ENCODE assay signal across 10 cellular contexts in genomic region chr1:8047112-8047511, GRCh38. TPM values are rescaled to one million over a fixed set of nuclear protein-coding genes. Genes with fewer than 3 reads are reported as not detected.
DNase-seq lines count a peak whose midpoint lies in the region; ATAC-seq and TF ChIP-seq lines count a peak whose summit lies in the region.
"Had no signal": no experiment of that assay in that cellular context is flagged by ENCODE, and none has a peak within 500 bp of the region (broad histone marks: within the 10 kb centered on the region; RNA-seq: fewer than 3 reads in every experiment).

No MANE protein-coding gene starts in this region.

- no peak overlapping the region for H2AFZ ChIP-seq in SK-N-SH (ENCODE audit: low read depth)

- DNase-seq in EL (peak; percentile 49), SK-N-SH (no peak), foreskin keratinocyte (no peak), sigmoid colon (no peak), NCI-H2227 treated with DMSO at 0.1 percent for 48 hours (lab: John Stamatoyannopoulos, UW) (no peak), NCI-H2227 (lab: John Stamatoyannopoulos, UW; ENCODE audit: unreplicated experiment) (no peak)
- DNase-seq: activated CD4-positive, alpha-beta T cell treated with anti-CD3 and anti-CD28 coated beads, Interleukin-2, amount 10 ng/mL, durations not matched to agents 7 days and 5 days had no signal

- CTCF ChIA-PET in SK-N-SH (lab: Yijun Ruan, JAX): interaction anchor here (0.9 kb wide), 1 partner anchor 267 kb away, joined by 3 read pairs; no protein-coding TSS in a partner anchor

- H3K9ac ChIP-seq in SK-N-SH: peak overlapping the region; percentile 61; the same call in 1 of the 2 replicates

- H3K27ac ChIP-seq in SK-N-SH (ENCODE audit: low read depth in 2 of 2, low read length in 1 of 2): peak overlapping the region; percentile 77 to 94
- H3K27ac ChIP-seq in foreskin keratinocyte: peak overlapping the region; percentile 65
- peak overlapping the region; percentile 55 to 67 (median 62) for H3K27ac ChIP-seq in sigmoid colon

- no peaks in the 10 kb centered on the region for H4K20me1 ChIP-seq in SK-N-SH (ENCODE audit: insufficient read depth)

- ATAC-seq in foreskin keratinocyte: no peak
- ATAC-seq in GM18873 (IDR thresholded peaks at IDR 0.05; ENCODE audit: low FRiP score, unreplicated experiment): no peak
- ATAC-seq in GM21447 (IDR thresholded peaks at IDR 0.05; ENCODE audit: unreplicated experiment): no peak

- H3K4me1 ChIP-seq in SK-N-SH (ENCODE audit: control insufficient read depth in 1 of 2, insufficient read depth in 2 of 2, low read depth in 1 of 2, low read length in 1 of 2): peaks cover 5 to 26% of the 10 kb centered on the region in 2 experiments; a peak in 3 of 4 replicates
- peaks cover 31% of the 10 kb centered on the region for H3K4me1 ChIP-seq in foreskin keratinocyte
- H3K4me1 ChIP-seq in sigmoid colon: peaks cover 0 to 18% (median 12%) of the 10 kb centered on the region in 4 donors

- H3K4me3 ChIP-seq in SK-N-SH (ENCODE audit: low read depth in 2 of 2, low read length in 1 of 2) (no peak overlapping the region), sigmoid colon (no peak overlapping the region)
- H3K4me3 ChIP-seq: adrenal gland had no signal

- H3K36me3 ChIP-seq in SK-N-SH (replicated peaks in 1 of 2; ENCODE audit: control insufficient read depth in 1 of 2, insufficient read depth in 2 of 2, low read length in 1 of 2) (no peaks in the 10 kb centered on the region), sigmoid colon (no peaks in the 10 kb centered on the region)
- H3K36me3 ChIP-seq: adrenal gland had no signal

- TF ChIP-seq CTCF in SK-N-SH (IDR thresholded peaks at IDR 0.05) (no peak), foreskin keratinocyte (conservative IDR thresholded peaks at IDR 0.05) (no peak), sigmoid colon (IDR thresholded peaks at IDR 0.05) (no peak)

- intact Hi-C loops in sigmoid colon (cut with DNase I): no loop called here

- TF ChIP-seq EP300 in SK-N-SH (IDR thresholded peaks at IDR 0.05; ENCODE audit: borderline replicate concordance in 1 of 2, low read depth in 1 of 2, low read length in 1 of 2): no peak
- TF ChIP-seq EP300 in sigmoid colon (IDR thresholded peaks at IDR 0.05): no peak

- H3K27me3 ChIP-seq in SK-N-SH (ENCODE audit: insufficient read depth) (no peaks in the 10 kb centered on the region), foreskin keratinocyte (no peaks in the 10 kb centered on the region), sigmoid colon (no peaks in the 10 kb centered on the region)
- H3K27me3 ChIP-seq: adrenal gland had no signal

- H3F3A ChIP-seq in SK-N-SH (replicated peaks; ENCODE audit: insufficient read depth): peaks cover 37% of the 10 kb centered on the region

- H3K9me3 ChIP-seq in SK-N-SH: peaks cover 2% of the 10 kb centered on the region; the same call in 1 of the 2 replicates
- no peaks in the 10 kb centered on the region for H3K9me3 ChIP-seq in sigmoid colon
- H3K9me3 ChIP-seq: adrenal gland had no signal

- POLR2A ChIA-PET in SK-N-SH (lab: Yijun Ruan, JAX): no interaction called here

- H3K9me2 ChIP-seq in SK-N-SH: no peaks in the 10 kb centered on the region

- peak overlapping the region; percentile 39; the same call in 1 of the 2 replicates for H3K4me2 ChIP-seq in SK-N-SH

- no peaks in the 10 kb centered on the region for H3K79me2 ChIP-seq in SK-N-SH (ENCODE audit: insufficient read depth)

- 57% methylated on average over 3 of the region's 3 CpGs for WGBS in SK-N-SH (ENCODE audit: low lambda C conversion rate)
- WGBS in sigmoid colon, 2 donors: 77% methylated on average over 3 of the region's 3 CpGs

- no peak for TF ChIP-seq POLR2A in sigmoid colon (IDR thresholded peaks at IDR 0.05)

- no peak for TF ChIP-seq RAD21 in SK-N-SH (IDR thresholded peaks at IDR 0.05; ENCODE audit: low read length)

TF ChIP-seq in SK-N-SH, 30 proteins besides CTCF, POLR2A, EP300 and RAD21:
- TF ChIP-seq USF2 (IDR thresholded peaks at IDR 0.05; ENCODE audit: borderline replicate concordance, low read depth, low read length) (no peak), RXRA (IDR thresholded peaks at IDR 0.05; ENCODE audit: borderline replicate concordance, low read depth) (no peak), NRF1 (IDR thresholded peaks at IDR 0.05; ENCODE audit: low read depth, low read length) (no peak), GABPA (IDR thresholded peaks at IDR 0.05; ENCODE audit: low read depth) (no peak), YY1 (IDR thresholded peaks at IDR 0.05; ENCODE audit: low read depth) (no peak)

RNA-seq across cellular contexts. Expression of gene ERRFI1, which starts 21.0 kb away (rescaled TPM):
- polyA plus RNA-seq in SK-N-SH (2012; rRNA removed) (65.6 and 66.9 TPM in 2 replicates), foreskin keratinocyte (39.9 and 53.9 TPM in 2 replicates), sigmoid colon (10 to 100 TPM; 28.4 to 45.3 (median 28.8) TPM)
- polyA plus RNA-seq in SK-N-SH (2012; cell fraction: cytosol; rRNA removed): 72.6 and 74.4 TPM in 2 replicates
- 68.2 and 96.8 TPM in 2 replicates for polyA plus RNA-seq in SK-N-SH (2012; cell fraction: nucleus; rRNA removed)
- total RNA-seq in foreskin keratinocyte (98.3 and 108 TPM in 2 replicates), sigmoid colon (100 to 1,000 TPM in 2 of 4 donors, 10 to 100 TPM in 2; 81.1 to 131 (median 101) TPM)
